In the genomic region with DNA sequence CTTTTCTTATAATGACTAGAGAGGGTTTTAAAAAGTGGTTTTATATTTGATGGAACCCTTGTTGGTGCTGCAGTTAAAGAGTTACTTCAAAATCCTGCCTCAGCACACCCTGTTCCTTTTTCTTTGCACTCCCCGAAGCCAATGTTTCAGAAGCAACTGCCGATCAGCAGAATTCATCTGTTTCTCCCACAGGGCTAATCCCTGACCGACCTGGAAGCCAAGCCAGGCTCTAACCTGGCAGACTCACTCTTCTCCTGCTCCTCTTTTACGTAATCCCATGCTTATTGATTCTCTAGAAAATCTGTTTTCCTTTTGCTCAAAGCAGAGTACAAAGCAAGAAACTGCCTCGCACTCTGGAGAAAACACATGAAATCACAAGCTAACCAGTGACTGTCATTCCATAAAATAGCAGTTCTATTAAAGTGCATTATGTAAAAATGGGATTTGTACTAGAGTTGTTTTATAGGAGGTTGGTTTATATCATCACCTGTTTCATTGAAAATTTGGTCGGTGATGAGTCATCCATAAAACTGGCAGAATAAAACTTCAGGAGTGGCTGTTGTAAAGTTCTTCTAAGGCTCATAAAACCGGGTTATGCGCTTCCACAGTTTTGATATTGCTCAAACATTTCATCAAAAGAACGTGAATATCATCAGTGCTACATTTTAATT, we compare ENCODE assay signal across 25 cellular contexts.
"Had no signal": no experiment of that assay in that cellular context is flagged by ENCODE, and none has a peak within 500 bp of the region (broad histone marks: within the 10 kb centered on the region; RNA-seq: fewer than 3 reads in every experiment).

No MANE protein-coding gene starts in this region.

- H3K27me3 ChIP-seq: colonic mucosa, gastroesophageal sphincter, hepatocyte, suprapubic skin, tibial artery had no signal

- H3K4me3 ChIP-seq: colonic mucosa, gastroesophageal sphincter, hepatocyte, suprapubic skin, tibial artery had no signal

- H3K27ac Mint-ChIP-seq: activated naive CD8-positive, alpha-beta T cell; activated T-cell treated with anti-CD3 and anti-CD28 coated beads, Interleukin-2, amount 50 U/mL, for 72 hours; memory B cell; stimulated activated naive B cell treated with anti-CD40 and anti-IgM and Interleukin-4, amounts not matched to agents 10 μg/mL and 1 μg/mL and 100 μg/mL, for 72 hours had no signal

- H3K79me2 ChIP-seq: hepatocyte, parathyroid adenoma had no signal

- H3K9me3 ChIP-seq: colonic mucosa, gastroesophageal sphincter, suprapubic skin, tibial artery had no signal

- H3K27ac ChIP-seq: colonic mucosa, gastroesophageal sphincter, hepatocyte, parathyroid adenoma, suprapubic skin, tibial artery had no signal

- H3K9ac ChIP-seq: parathyroid adenoma had no signal

- H3K4me1 ChIP-seq: colonic mucosa, gastroesophageal sphincter, parathyroid adenoma, suprapubic skin, tibial artery had no signal

- DNase-seq: activated CD4-positive, alpha-beta T cell treated with anti-CD3 and anti-CD28 coated beads for 4 hours; activated CD4-positive, alpha-beta T cell treated with anti-CD3 and anti-CD28 coated beads, Interleukin-2, amount 50 U/mL, for 4 hours; activated naive CD4-positive, alpha-beta T cell; activated T-cell treated with anti-CD3 and anti-CD28 coated beads for 4 hours; activated T-cell treated with anti-CD3 and anti-CD28 coated beads, Interleukin-2, amount 50 U/mL, for 72 hours; anterior cingulate cortex; colonic mucosa; effector memory CD4-positive, alpha-beta T cell; erythroblast; left cardiac atrium; naive thymus-derived CD8-positive, alpha-beta T cell; occipital lobe; right cardiac atrium; stimulated activated CD4-positive, alpha-beta T cell treated with anti-CD3 and anti-CD28 coated beads, Interleukin-15, amount 100 ng/mL, for 24 hours; stimulated activated CD4-positive, alpha-beta T cell treated with anti-CD3 and anti-CD28 coated beads, Interleukin-2, amount 100 ng/mL, for 24 hours; stimulated activated naive B cell treated with anti-CD40 and anti-IgM and Interleukin-4, amounts not matched to agents 10 μg/mL and 1 μg/mL and 100 μg/mL, for 72 hours; tibial artery had no signal

- ATAC-seq: activated T-cell treated with anti-CD3 and anti-CD28 coated beads, Interleukin-2, amount 50 U/mL, for 72 hours; gastroesophageal sphincter; left cardiac atrium; naive thymus-derived CD8-positive, alpha-beta T cell; right cardiac atrium; stimulated activated naive B cell treated with anti-CD40 and anti-IgM and Interleukin-4, amounts not matched to agents 10 μg/mL and 1 μg/mL and 100 μg/mL, for 72 hours had no signal

- H3K4me1 Mint-ChIP-seq: central memory CD8-positive, alpha-beta T cell; memory B cell; naive thymus-derived CD8-positive, alpha-beta T cell; neural crest cell; stimulated activated naive B cell treated with anti-CD40 and anti-IgM and Interleukin-4, amounts not matched to agents 10 μg/mL and 1 μg/mL and 100 μg/mL, for 72 hours had no signal

- H3K36me3 Mint-ChIP-seq: activated naive CD8-positive, alpha-beta T cell; memory B cell; naive thymus-derived CD8-positive, alpha-beta T cell; stimulated activated naive B cell treated with anti-CD40 and anti-IgM and Interleukin-4, amounts not matched to agents 10 μg/mL and 1 μg/mL and 100 μg/mL, for 72 hours had no signal

- H3K9me3 Mint-ChIP-seq: neural crest cell had no signal

- H2AFZ ChIP-seq: hepatocyte, parathyroid adenoma had no signal

- H3K27me3 Mint-ChIP-seq: activated naive CD8-positive, alpha-beta T cell; central memory CD8-positive, alpha-beta T cell; memory B cell; naive thymus-derived CD8-positive, alpha-beta T cell; stimulated activated naive B cell treated with anti-CD40 and anti-IgM and Interleukin-4, amounts not matched to agents 10 μg/mL and 1 μg/mL and 100 μg/mL, for 72 hours had no signal

- H3K36me3 ChIP-seq: colonic mucosa, gastroesophageal sphincter, suprapubic skin, tibial artery had no signal

- H3K4me2 ChIP-seq: hepatocyte had no signal

- H3K4me3 Mint-ChIP-seq: activated naive CD8-positive, alpha-beta T cell; activated T-cell treated with anti-CD3 and anti-CD28 coated beads, Interleukin-2, amount 50 U/mL, for 72 hours; central memory CD8-positive, alpha-beta T cell; memory B cell; naive thymus-derived CD8-positive, alpha-beta T cell; neural crest cell; stimulated activated naive B cell treated with anti-CD40 and anti-IgM and Interleukin-4, amounts not matched to agents 10 μg/mL and 1 μg/mL and 100 μg/mL, for 72 hours had no signal
